7 cellular contexts compared by ENCODE assay signal in genomic region chr14:101383737-101384338, GRCh38.
"Had no signal": no experiment of that assay in that cellular context is flagged by ENCODE, and none has a peak within 500 bp of the region (broad histone marks: within the 10 kb centered on the region; RNA-seq: fewer than 3 reads in every experiment).

No MANE protein-coding gene starts in this region.

- H3K4me2 ChIP-seq: GM23338 had no signal

- H3K4me3 ChIP-seq: GM23338 had no signal

- DNase-seq: H9, HCEC 1CT, KG1 had no signal

- FAIRE-seq: H1, H54, HTR-8/SVneo had no signal

- ATAC-seq: GM23338 had no signal

- H2AFZ ChIP-seq: GM23338 had no signal
